Comparison of ENCODE assay signal across 22 cellular contexts in genomic region chr11:14310696-14311095, GRCh38. TPM values are rescaled to one million over a fixed set of nuclear protein-coding genes. Genes with fewer than 3 reads are reported as not detected.
DNase-seq lines count a peak whose midpoint lies in the region; FAIRE-seq and TF ChIP-seq lines count a peak whose summit lies in the region.
"Had no signal": no experiment of that assay in that cellular context is flagged by ENCODE, and none has a peak within 500 bp of the region (broad histone marks: within the 10 kb centered on the region; RNA-seq: fewer than 3 reads in every experiment).

No MANE protein-coding gene starts in this region.

- FAIRE-seq in GM12892 (lab: Jason Lieb, UNC) = peak; percentile 88
- FAIRE-seq: A549, urothelium cell line had no signal

- TF ChIP-seq CTCF in AG09309 (IDR thresholded peaks at IDR 0.05; ENCODE audit: control insufficient read depth, insufficient read depth, low read depth, low read length, missing control alignments) (no peak), fibroblast of the aortic adventitia (IDR thresholded peaks at IDR 0.05; ENCODE audit: insufficient read depth, low read length) (no peak)

- H3K4me3 ChIP-seq in AG09309 (ENCODE audit: control insufficient read depth, low read depth, low read length) (no peak overlapping the region), fibroblast of the aortic adventitia (ENCODE audit: low read depth, low read length) (no peak overlapping the region)
- H3K4me3 ChIP-seq: A549, left lung, smooth muscle cell had no signal

- in situ Hi-C loops in G401 (cut with HindIII; ENCODE audit: low sequenced_read_pairs) = no loop called here

- TF ChIP-seq POLR2A in GM12892 (IDR thresholded peaks at IDR 0.05; ENCODE audit: low read depth, low read length) = no peak

- DNase-seq in AG09309 (ENCODE audit: low read depth) = peak; percentile 49
- no peak for DNase-seq in GM12892 (ENCODE audit: insufficient read length)
- DNase-seq in astrocyte of the hippocampus (ENCODE audit: low read depth, low spot score) = peak; percentile 47
- DNase-seq in fibroblast of the aortic adventitia (ENCODE audit: low read depth) = peak; percentile 75
- no peak for DNase-seq in stimulated activated CD4-positive, alpha-beta T cell treated with anti-CD3 and anti-CD28 coated beads, Interleukin-4, amount 100 ng/mL, for 1 hour
- no peak for DNase-seq in NCI-H2196 treated with DMSO at 0.1 percent for 48 hours (lab: John Stamatoyannopoulos, UW; ENCODE audit: unreplicated experiment)
- no peak for DNase-seq in NCI-H2107 treated with DMSO at 0.1 percent for 48 hours (lab: John Stamatoyannopoulos, UW; ENCODE audit: unreplicated experiment)
- no peak for DNase-seq in G401 (ENCODE audit: low spot score)
- DNase-seq: activated CD4-positive, alpha-beta T cell treated with anti-CD3 and anti-CD28 coated beads, Interleukin-2, amount 10 ng/mL, durations not matched to agents 7 days and 5 days; activated effector memory CD4-positive, alpha-beta T cell treated with Interleukin-2 at 50 U/mL for 16 hours; amygdala; CD4-positive, CD25-positive, alpha-beta regulatory T cell; cerebellar nuclear complex; DMS 273 treated with DMSO at 0.1 percent for 48 hours; Karpas-422; left lung; NCI-H526; Right ventricle myocardium superior; T-helper 1 cell had no signal

RNA-seq across cellular contexts. Expression of gene RRAS2, which starts 48.3 kb away (rescaled TPM):
- 38.0 TPM for polyA plus RNA-seq in GM12892 (2012; ENCODE audit: missing spikeins)
- 83.0 and 95.6 TPM in 2 replicates for total RNA-seq in fibroblast of the aortic adventitia (ENCODE audit: low replicate concordance)
- 62.8 and 78.0 TPM in 2 replicates for total RNA-seq in G401 (2014; rRNA removed; shearing (Covaris generic))

Comparison
In these comparisons a context has a peak if more than half of its experiments do, and no peak if none do; other contexts are left out.
1. DNase-seq: peak in AG09309 (single experiment), astrocyte of the hippocampus (single experiment) and fibroblast of the aortic adventitia (single experiment); none in GM12892 (single experiment), stimulated activated CD4-positive, alpha-beta T cell treated with anti-CD3 and anti-CD28 coated beads, Interleukin-4, amount 100 ng/mL, for 1 hour (single experiment), NCI-H2196 treated with DMSO at 0.1 percent for 48 hours (single experiment), NCI-H2107 treated with DMSO at 0.1 percent for 48 hours (single experiment) and G401 (single experiment).